ENCODE assay signal across 9 cellular contexts in the genomic region with DNA sequence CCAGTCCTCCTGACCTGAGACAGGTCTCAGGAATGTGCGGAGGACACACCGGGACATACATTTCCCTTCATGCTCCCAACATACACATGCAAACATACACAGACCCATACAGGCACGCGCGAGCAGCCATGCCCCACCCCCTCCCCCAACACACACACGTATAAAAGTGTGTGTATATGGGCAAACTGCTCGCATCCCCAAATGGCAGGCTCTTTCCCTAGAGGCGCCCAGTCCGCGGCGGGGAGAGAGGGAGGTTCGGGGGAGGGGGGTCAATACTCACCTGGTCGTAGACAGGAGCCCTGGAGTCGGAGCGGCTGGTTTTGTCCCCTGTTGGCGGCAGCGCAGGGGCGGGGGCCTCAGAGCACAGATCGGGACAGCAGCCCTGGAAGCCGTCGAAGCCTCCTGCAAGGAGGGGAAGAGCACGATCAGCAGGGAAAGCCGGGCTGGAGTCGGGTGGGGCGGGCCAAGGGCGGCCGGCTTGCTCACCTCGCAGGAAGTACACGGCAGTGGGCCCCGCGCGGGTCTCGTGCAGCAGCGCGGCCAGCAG. TPM values are rescaled to one million over a fixed set of nuclear protein-coding genes. Genes with fewer than 3 reads are reported as not detected.
A peak's percentile ranks its signal among the peaks of the same experiment; 100 is the strongest.
DNase-seq lines count a peak whose midpoint lies in the region; ATAC-seq, FAIRE-seq and TF ChIP-seq lines count a peak whose summit lies in the region.
"Had no signal": no experiment of that assay in that cellular context is flagged by ENCODE, and none has a peak within 500 bp of the region (broad histone marks: within the 10 kb centered on the region; RNA-seq: fewer than 3 reads in every experiment).

No MANE protein-coding gene starts in this region.

- no peak for TF ChIP-seq CTCF in Panc1 (IDR thresholded peaks at IDR 0.05)
- TF ChIP-seq CTCF in brain microvascular endothelial cell (IDR thresholded peaks at IDR 0.05; ENCODE audit: low read depth, low read length, missing control alignments) = no peak
- TF ChIP-seq CTCF in upper lobe of right lung (IDR thresholded peaks at IDR 0.05) = no peak

- H3K27me3 ChIP-seq in H7 (ENCODE audit: control insufficient read depth, insufficient read depth, low read length) (peaks cover 27% of the 10 kb centered on the region), Panc1 (ENCODE audit: control insufficient read depth, insufficient read depth, low read length) (no peaks in the 10 kb centered on the region), brain microvascular endothelial cell (replicated peaks) (no peaks in the 10 kb centered on the region), mucosa of rectum (ENCODE audit: control insufficient read depth in 2 of 2, insufficient read depth in 2 of 2, low read length in 2 of 2) (no peaks in the 10 kb centered on the region), upper lobe of right lung (peaks cover 4% of the 10 kb centered on the region)

- POLR2A ChIA-PET in Panc1 (lab: Charles Lee) = no interaction called here

- in situ Hi-C loops in Panc1 (cut with HindIII; ENCODE audit: low pct_unique_long_range_greater_than_20kb, low sequenced_read_pairs) (no loop called here), brain microvascular endothelial cell (cut with HindIII; ENCODE audit: low pct_ligation_motif_present, low sequenced_read_pairs) (no loop called here)

- H3K9ac ChIP-seq in mucosa of rectum (ENCODE audit: low read depth in 1 of 2, low read length in 2 of 2) = peak overlapping the region; percentile 56 to 65

- DNase-seq in H7 (peak; percentile 83), Panc1 (ENCODE audit: low read depth, low spot score) (no peak), brain microvascular endothelial cell (peak; percentile 7), upper lobe of right lung (no peak), D341Med (ENCODE audit: low spot score) (no peak), urothelium cell line (ENCODE audit: low spot score) (no peak), COLO668 (lab: John Stamatoyannopoulos, UW; ENCODE audit: unreplicated experiment) (no peak)

- ATAC-seq in Panc1 = no peak; the same call in 1 of the 2 replicates
- ATAC-seq in upper lobe of right lung = no peak

- no peaks in the 10 kb centered on the region for H3K36me3 ChIP-seq in H7 (replicated peaks; ENCODE audit: control insufficient read depth, insufficient read depth, low read length)
- H3K36me3 ChIP-seq in Panc1 (ENCODE audit: control insufficient read depth, insufficient read depth, low read length) = no peaks in the 10 kb centered on the region
- no peaks in the 10 kb centered on the region for H3K36me3 ChIP-seq in brain microvascular endothelial cell (replicated peaks)
- no peaks in the 10 kb centered on the region for H3K36me3 ChIP-seq in mucosa of rectum (ENCODE audit: control insufficient read depth in 2 of 2, insufficient read depth in 2 of 2, low read length in 2 of 2)
- no peaks in the 10 kb centered on the region for H3K36me3 ChIP-seq in upper lobe of right lung

- H3K4me3 ChIP-seq in H7 (ENCODE audit: insufficient read depth, low read depth, low read length) = peak overlapping the region; percentile 57
- peak overlapping the region; percentile 46 to 55 for H3K4me3 ChIP-seq in Panc1 (ENCODE audit: low read depth in 2 of 2, low read length in 2 of 2)
- H3K4me3 ChIP-seq in brain microvascular endothelial cell (ENCODE audit: low read depth, low read length) = peak overlapping the region; percentile 43
- peak overlapping the region; percentile 67 to 70 for H3K4me3 ChIP-seq in mucosa of rectum (ENCODE audit: low read length in 2 of 2)
- peak overlapping the region; percentile 60 for H3K4me3 ChIP-seq in upper lobe of right lung

- H3K4me1 ChIP-seq in Panc1 (ENCODE audit: control insufficient read depth, insufficient read depth, low read length) = peaks cover 29% of the 10 kb centered on the region
- peaks cover 26 to 29% of the 10 kb centered on the region in 2 donors for H3K4me1 ChIP-seq in mucosa of rectum (ENCODE audit: control insufficient read depth in 2 of 2, insufficient read depth in 2 of 2, low read length in 2 of 2)
- H3K4me1 ChIP-seq in upper lobe of right lung = peaks cover 27% of the 10 kb centered on the region

- intact Hi-C loops in Panc1 (cut with micrococcal nuclease; ENCODE audit: unreplicated experiment) (no loop called here), upper lobe of right lung (cut with DNase I) (no loop called here)

- CTCF ChIA-PET in Panc1 (lab: Charles Lee) = no interaction called here

- no peak for FAIRE-seq in urothelium cell line (lab: Jason Lieb, UNC)
- FAIRE-seq: TTC549 had no signal

- no TSS peak for BruUV-seq in Panc1 (replicated peaks; lab: Mats Ljungman, UMichigan)

- H3K27ac ChIP-seq in Panc1 (ENCODE audit: low read length) = peak overlapping the region; percentile 48
- H3K27ac ChIP-seq in brain microvascular endothelial cell = no peak overlapping the region
- H3K27ac ChIP-seq in mucosa of rectum (ENCODE audit: low read depth in 2 of 2, low read length in 2 of 2) = peak overlapping the region; percentile 34 to 68
- H3K27ac ChIP-seq in upper lobe of right lung = peak overlapping the region; percentile 60

- H3K9me3 ChIP-seq in Panc1 (ENCODE audit: control insufficient read depth, insufficient read depth, low read depth, low read length) (no peaks in the 10 kb centered on the region), mucosa of rectum (ENCODE audit: control insufficient read depth in 2 of 2, low read length in 2 of 2) (no peaks in the 10 kb centered on the region), upper lobe of right lung (no peaks in the 10 kb centered on the region)

RNA-seq across cellular contexts. Expression of a gene that starts 0.7 kb away (rescaled TPM):
- 2.0 and 3.6 TPM in 2 replicates for total RNA-seq in H7 (2014; rRNA removed; shearing (Covaris generic))
- total RNA-seq in Panc1 (2021; ENCODE audit: unreplicated experiment) (4.9 TPM), upper lobe of right lung (4.4 TPM)
- 1.9 TPM for polyA plus RNA-seq in Panc1 (2012; ENCODE audit: insufficient read length)

RNA-seq across cellular contexts. Expression of a gene that starts 6.3 kb away (rescaled TPM):
- not detected in 2 replicates for total RNA-seq in H7 (2014; rRNA removed; shearing (Covaris generic))
- total RNA-seq in Panc1 (2021; ENCODE audit: unreplicated experiment) (0.18 TPM), upper lobe of right lung (not detected)
- polyA plus RNA-seq in Panc1 (2012; ENCODE audit: insufficient read length) = not detected

RNA-seq across cellular contexts. Expression of a gene that starts 28.2 kb away (rescaled TPM):
- total RNA-seq in H7 (2014; rRNA removed; shearing (Covaris generic)) = 1.6 and 1.9 TPM in 2 replicates
- total RNA-seq in Panc1 (2021; ENCODE audit: unreplicated experiment) (0.28 TPM), upper lobe of right lung (0.14 TPM)
- polyA plus RNA-seq in Panc1 (2012; ENCODE audit: insufficient read length) = 0.25 TPM

Comparison
In these comparisons a context has a peak if more than half of its experiments do, and no peak if none do; other contexts are left out.
1. DNase-seq: peak in H7 (single experiment) and brain microvascular endothelial cell (single experiment); none in Panc1 (single experiment), upper lobe of right lung (single experiment), D341Med (single experiment), urothelium cell line (single experiment) and COLO668 (single experiment).
2. Peak in every context shown above with its lines, with median percentiles within 50 percentile points of each other: H3K4me3 ChIP-seq.